Comparison of ENCODE assay signal across 10 cellular contexts in the genomic region with DNA sequence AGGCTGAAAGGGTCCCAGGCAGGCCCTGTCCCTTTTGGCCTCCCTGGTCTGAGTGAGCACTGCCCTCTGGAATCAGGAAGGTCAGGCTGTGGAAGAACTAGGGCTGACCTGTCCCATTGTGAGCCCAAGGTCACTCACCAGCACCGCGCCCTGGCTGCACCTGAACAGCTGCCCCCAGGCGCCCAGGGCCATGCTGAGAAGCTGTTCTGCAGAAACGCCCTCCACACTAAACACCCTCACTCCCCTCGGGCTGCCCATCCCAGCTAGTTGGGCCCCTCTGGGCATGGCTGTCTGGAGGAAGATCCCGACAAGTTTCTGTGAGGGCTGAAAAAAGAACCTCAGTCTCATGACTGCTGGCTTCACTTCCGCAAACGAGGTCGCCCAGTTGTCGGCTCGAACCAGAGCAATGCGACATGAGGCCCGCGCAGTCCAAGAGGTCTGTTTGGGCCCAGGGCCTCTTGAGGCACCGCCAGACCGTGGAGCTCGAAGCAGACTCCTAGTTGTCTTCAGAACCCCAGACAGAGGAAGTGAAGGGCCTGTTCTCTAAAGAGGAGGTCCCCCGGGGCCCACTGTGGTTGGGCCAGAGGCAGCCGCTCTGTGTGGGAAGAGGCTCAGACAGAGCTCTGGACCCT.
A peak's percentile ranks its signal among the peaks of the same experiment; 100 is the strongest.
DNase-seq lines count a peak whose midpoint lies in the region; ATAC-seq and TF ChIP-seq lines count a peak whose summit lies in the region.
"Had no signal": no experiment of that assay in that cellular context is flagged by ENCODE, and none has a peak within 500 bp of the region (broad histone marks: within the 10 kb centered on the region; RNA-seq: fewer than 3 reads in every experiment).

No MANE protein-coding gene starts in this region.

- peaks cover 0 to 3% (median 0%) of the 10 kb centered on the region in 11 donors for H3K9me3 Mint-ChIP-seq in naive thymus-derived CD4-positive, alpha-beta T cell
- no peaks in the 10 kb centered on the region for H3K9me3 Mint-ChIP-seq in HFFc6
- H3K9me3 Mint-ChIP-seq: natural killer cell had no signal

- H3K36me3 Mint-ChIP-seq in naive thymus-derived CD4-positive, alpha-beta T cell, result peaks cover 9 to 49% (median 30%) of the 10 kb centered on the region in 5 donors
- H3K36me3 Mint-ChIP-seq in HFFc6 (ENCODE audit: low read depth), result no peaks in the 10 kb centered on the region

- no peak overlapping the region for H3K4me3 ChIP-seq in naive thymus-derived CD4-positive, alpha-beta T cell (ENCODE audit: low read length)

- no peak for TF ChIP-seq CTCF in HFFc6 (IDR thresholded peaks at IDR 0.05)

- H3K4me3 Mint-ChIP-seq in naive thymus-derived CD4-positive, alpha-beta T cell, result no peak overlapping the region
- H3K4me3 Mint-ChIP-seq in HFFc6, result no peak overlapping the region
- H3K4me3 Mint-ChIP-seq: natural killer cell had no signal

- H3K36me3 ChIP-seq in naive thymus-derived CD4-positive, alpha-beta T cell (ENCODE audit: control insufficient read depth in 2 of 3, insufficient read depth in 3 of 3, low read length in 3 of 3), result peaks cover 31 to 79% (median 35%) of the 10 kb centered on the region in 3 experiments

- CTCF ChIA-PET in naive thymus-derived CD4-positive, alpha-beta T cell (lab: Charles Lee), result no interaction called here

- POLR2A ChIA-PET in naive thymus-derived CD4-positive, alpha-beta T cell (lab: Charles Lee), result no interaction called here

- H3K27me3 Mint-ChIP-seq in naive thymus-derived CD4-positive, alpha-beta T cell, result no peaks in the 10 kb centered on the region
- peaks cover 29% of the 10 kb centered on the region for H3K27me3 Mint-ChIP-seq in HFFc6 (ENCODE audit: insufficient read depth)

- no peak overlapping the region for H3K27ac ChIP-seq in naive thymus-derived CD4-positive, alpha-beta T cell (ENCODE audit: low read depth, low read length)

- ATAC-seq in GM21619 (IDR thresholded peaks at IDR 0.05; ENCODE audit: unreplicated experiment), result peak; percentile 87
- peak; percentile 88 for ATAC-seq in HG03520 (IDR thresholded peaks at IDR 0.05; ENCODE audit: unreplicated experiment)
- ATAC-seq in naive thymus-derived CD4-positive, alpha-beta T cell, result peak; percentile 53
- ATAC-seq: PC-3 had no signal

- no peak overlapping the region for H3K27ac Mint-ChIP-seq in naive thymus-derived CD4-positive, alpha-beta T cell
- no peak overlapping the region for H3K27ac Mint-ChIP-seq in HFFc6

- peak; percentile 30 for TF ChIP-seq POLR2A in GM18526 (IDR thresholded peaks at IDR 0.05; ENCODE audit: extremely low read depth, insufficient read length)

- no peaks in the 10 kb centered on the region for H3K9me3 ChIP-seq in naive thymus-derived CD4-positive, alpha-beta T cell (ENCODE audit: control insufficient read depth in 2 of 3, low read length in 3 of 3)

- peaks cover 0 to 5% of the 10 kb centered on the region in 2 donors for H3K4me1 ChIP-seq in naive thymus-derived CD4-positive, alpha-beta T cell (ENCODE audit: control insufficient read depth in 2 of 2, insufficient read depth in 2 of 2, low read length in 2 of 2)

- H3K4me1 Mint-ChIP-seq in naive thymus-derived CD4-positive, alpha-beta T cell, result peaks cover 0 to 13% (median 8%) of the 10 kb centered on the region in 7 donors
- H3K4me1 Mint-ChIP-seq in HFFc6 (ENCODE audit: low read depth), result no peaks in the 10 kb centered on the region

- DNase-seq in naive thymus-derived CD4-positive, alpha-beta T cell, result no peak
- no peak for DNase-seq in H4 (ENCODE audit: low spot score)
- DNase-seq in HPDE6-E6E7 (ENCODE audit: extremely low spot score), result no peak
- DNase-seq in HUDEP-2 (lab: John Stamatoyannopoulos, UW; ENCODE audit: unreplicated experiment in 76 of 76), result no peak
- DNase-seq in HFFc6, result no peak
- DNase-seq: natural killer cell, PC-3 had no signal

- intact Hi-C loops in naive thymus-derived CD4-positive, alpha-beta T cell (cut with micrococcal nuclease), result no loop called here

- no peaks in the 10 kb centered on the region for H3K27me3 ChIP-seq in naive thymus-derived CD4-positive, alpha-beta T cell (ENCODE audit: control insufficient read depth in 2 of 2, insufficient read depth in 2 of 2, low read length in 2 of 2)
